In genomic region chr3:77149382-77149781, GRCh38 we compare ENCODE assay signal across 20 cellular contexts.
"Had no signal": no experiment of that assay in that cellular context is flagged by ENCODE, and none has a peak within 500 bp of the region (broad histone marks: within the 10 kb centered on the region; RNA-seq: fewer than 3 reads in every experiment).

No MANE protein-coding gene starts in this region.

- H3K27me3 Mint-ChIP-seq: dendritic cell treated with granulocyte-macrophage colony-stimulating factor and Interleukin-4, amounts not matched to agents 40 ng/mL and 50 ng/mL, for 4 days had no signal

- H3K9me3 ChIP-seq: right atrium auricular region, stomach, thoracic aorta, transverse colon had no signal

- H3K4me3 Mint-ChIP-seq: dendritic cell treated with granulocyte-macrophage colony-stimulating factor and Interleukin-4, amounts not matched to agents 40 ng/mL and 50 ng/mL, for 4 days; nephron had no signal

- H3K27ac Mint-ChIP-seq: dendritic cell treated with granulocyte-macrophage colony-stimulating factor and Interleukin-4, amounts not matched to agents 40 ng/mL and 50 ng/mL, for 4 days; nephron had no signal

- H3K27ac ChIP-seq: foreskin keratinocyte, hepatocyte, right atrium auricular region, stomach, thoracic aorta, transverse colon had no signal

- DNase-seq: erythroblast; foreskin keratinocyte; head of caudate nucleus; kidney; left cardiac atrium; left ventricle myocardium superior; mesenchymal stem cell; midbrain; small intestine; stimulated activated CD4-positive, alpha-beta T cell treated with anti-CD3 and anti-CD28 coated beads, Interleukin-12 subunit alpha, Interleukin-12 subunit beta, amount 100 ng/mL, for 4 hours; stimulated activated naive CD4-positive, alpha-beta T cell; stomach; substantia nigra; transverse colon had no signal

- ATAC-seq: foreskin keratinocyte, left cardiac atrium, left ventricle myocardium superior had no signal

- H3K27me3 ChIP-seq: foreskin keratinocyte, hepatocyte, right atrium auricular region, stomach, transverse colon had no signal

- H3K79me2 ChIP-seq: hepatocyte had no signal

- H3K4me1 Mint-ChIP-seq: nephron had no signal

- H3K36me3 ChIP-seq: right atrium auricular region, stomach, thoracic aorta, transverse colon had no signal

- H3K4me2 ChIP-seq: hepatocyte had no signal

- H3K4me3 ChIP-seq: hepatocyte, lung, right atrium auricular region, stomach, thoracic aorta, transverse colon had no signal

- H2AFZ ChIP-seq: hepatocyte had no signal

- H3K9me3 Mint-ChIP-seq: dendritic cell treated with granulocyte-macrophage colony-stimulating factor and Interleukin-4, amounts not matched to agents 40 ng/mL and 50 ng/mL, for 4 days; nephron had no signal
